In the genomic region with DNA sequence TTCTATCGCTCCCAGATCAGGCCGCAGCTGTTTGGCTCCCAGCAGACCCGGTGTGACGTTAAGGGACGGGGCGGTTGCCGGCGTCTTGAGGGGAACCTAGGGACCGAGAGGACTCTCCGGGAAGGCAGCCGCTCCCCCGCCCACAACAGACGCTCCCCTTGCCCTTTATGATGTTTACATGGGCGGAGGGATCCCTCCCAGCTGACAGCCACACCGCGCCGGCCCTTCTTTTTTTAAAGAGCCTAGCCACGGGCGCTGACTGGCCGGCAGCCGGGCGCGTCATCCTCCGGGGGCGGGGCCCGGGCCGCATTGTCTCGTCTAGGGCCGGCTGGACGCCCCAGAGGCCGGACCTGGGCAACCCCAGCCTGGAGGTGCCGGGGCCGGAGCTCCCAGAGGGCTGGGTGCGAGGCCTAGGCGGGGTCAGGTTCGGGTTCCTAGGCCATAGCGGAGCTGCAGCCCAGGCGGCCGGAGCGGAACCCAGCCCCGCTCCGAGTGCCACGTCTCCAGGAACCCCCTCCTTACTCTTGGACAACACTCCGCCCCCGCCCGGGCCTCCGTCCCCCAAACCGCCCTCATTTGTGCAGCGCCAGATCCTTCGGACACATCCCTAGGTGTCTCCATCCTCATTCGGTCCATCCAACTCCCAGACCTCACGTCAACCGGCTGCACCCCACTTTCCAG, we compare ENCODE assay signal across 8 cellular contexts. TPM values are rescaled to one million over a fixed set of nuclear protein-coding genes. Genes with fewer than 3 reads are reported as not detected.
DNase-seq lines count a peak whose midpoint lies in the region; ATAC-seq and TF ChIP-seq lines count a peak whose summit lies in the region.

A gene (plus strand): TSS at position 340 of the 681 bp plus-strand sequence.

- H3K4me1 Mint-ChIP-seq in T-helper 1 cell treated with Interleukin-12 subunit alpha and Interleukin-12 subunit beta and Interleukin-4 antibody, amounts not matched to agents 30 μg/mL and 1 μg/mL, for 36 hours (ENCODE audit: low read depth), result peaks cover 40% of the 10 kb centered on the region
- H3K4me1 Mint-ChIP-seq in progenitor cell of endocrine pancreas (ENCODE audit: low read depth), result peaks cover 16% of the 10 kb centered on the region

- H3K4me3 Mint-ChIP-seq in T-helper 1 cell treated with Interleukin-12 subunit alpha and Interleukin-12 subunit beta and Interleukin-4 antibody, amounts not matched to agents 30 μg/mL and 1 μg/mL, for 36 hours, result peak within 1 kb of the TSS; percentile 93
- H3K4me3 Mint-ChIP-seq in progenitor cell of endocrine pancreas (ENCODE audit: low read depth), result peak within 1 kb of the TSS; percentile 90

- peak within 1 kb of the TSS; percentile 67 for H3K4me3 ChIP-seq in GM12865 (ENCODE audit: low read depth, low read length)
- H3K4me3 ChIP-seq in left ventricle myocardium inferior, result peak within 1 kb of the TSS; percentile 92

- no peaks in the 10 kb centered on the region for H3K9me3 ChIP-seq in left ventricle myocardium inferior (replicated peaks)

- DNase-seq in GM12865 (ENCODE audit: low read depth), result peak; percentile 88
- peak; percentile 98 for DNase-seq in NCI-H146 (lab: John Stamatoyannopoulos, UW)
- DNase-seq in amygdala (lab: John Stamatoyannopoulos, UW), result peak; percentile 33 to 96 (median 88)
- peak; percentile 95 for DNase-seq in left ventricle myocardium inferior
- DNase-seq in progenitor cell of endocrine pancreas (ENCODE audit: low spot score, unreplicated experiment), result peak; percentile 92
- peak; percentile 96 for DNase-seq in ureter (ENCODE audit: low spot score)

- peaks cover 57% of the 10 kb centered on the region for H3K4me1 ChIP-seq in left ventricle myocardium inferior

- no peaks in the 10 kb centered on the region for H3K27me3 ChIP-seq in left ventricle myocardium inferior (ENCODE audit: low read depth)

- H3K36me3 Mint-ChIP-seq in T-helper 1 cell treated with Interleukin-12 subunit alpha and Interleukin-12 subunit beta and Interleukin-4 antibody, amounts not matched to agents 30 μg/mL and 1 μg/mL, for 36 hours (ENCODE audit: low read depth), result peaks cover 8% of the 10 kb centered on the region
- no peaks in the 10 kb centered on the region for H3K36me3 Mint-ChIP-seq in progenitor cell of endocrine pancreas (ENCODE audit: insufficient read depth)

- no peak for TF ChIP-seq CTCF in GM12865 (IDR thresholded peaks at IDR 0.05; ENCODE audit: insufficient read depth, low read depth, low read length, missing control alignments)
- no peak for TF ChIP-seq CTCF in left ventricle myocardium inferior (IDR thresholded peaks at IDR 0.05; ENCODE audit: borderline replicate concordance)
- TF ChIP-seq CTCF in progenitor cell of endocrine pancreas (IDR thresholded peaks at IDR 0.05; ENCODE audit: unreplicated experiment), result no peak

- ATAC-seq in HG02798 (IDR thresholded peaks at IDR 0.05; ENCODE audit: poor library complexity, unreplicated experiment), result peak; percentile 85

- no peaks in the 10 kb centered on the region for H3K36me3 ChIP-seq in left ventricle myocardium inferior

- intact Hi-C loops in left ventricle myocardium inferior (cut with micrococcal nuclease), result no loop called here

- peak within 1 kb of the TSS; percentile 87 for H3K27ac ChIP-seq in left ventricle myocardium inferior (replicated peaks)

- H3K27ac Mint-ChIP-seq in T-helper 1 cell treated with Interleukin-12 subunit alpha and Interleukin-12 subunit beta and Interleukin-4 antibody, amounts not matched to agents 30 μg/mL and 1 μg/mL, for 36 hours, result peak within 1 kb of the TSS; percentile 95
- peak within 1 kb of the TSS; percentile 93 for H3K27ac Mint-ChIP-seq in progenitor cell of endocrine pancreas

- no peaks in the 10 kb centered on the region for H3K9me3 Mint-ChIP-seq in T-helper 1 cell treated with Interleukin-12 subunit alpha and Interleukin-12 subunit beta and Interleukin-4 antibody, amounts not matched to agents 30 μg/mL and 1 μg/mL, for 36 hours
- H3K9me3 Mint-ChIP-seq in progenitor cell of endocrine pancreas (ENCODE audit: low read depth), result no peaks in the 10 kb centered on the region

- peaks cover 19% of the 10 kb centered on the region for H3K27me3 Mint-ChIP-seq in T-helper 1 cell treated with Interleukin-12 subunit alpha and Interleukin-12 subunit beta and Interleukin-4 antibody, amounts not matched to agents 30 μg/mL and 1 μg/mL, for 36 hours (ENCODE audit: low read depth)
- H3K27me3 Mint-ChIP-seq in progenitor cell of endocrine pancreas, result peaks cover 22% of the 10 kb centered on the region

RNA-seq across cellular contexts. Expression of the gene that starts here (rescaled TPM):
- total RNA-seq in left ventricle myocardium inferior (1.0 TPM), progenitor cell of endocrine pancreas (5.6 and 5.7 TPM in 2 replicates), ureter (2.6 TPM)

Comparison
In these comparisons a context has a peak if more than half of its experiments do, and no peak if none do; other contexts are left out.
1. Peak in every context shown above with its lines: DNase-seq, ATAC-seq, H3K4me3 ChIP-seq and H3K27ac ChIP-seq.